8 cellular contexts compared by ENCODE assay signal in genomic region chr9:128361981-128362646, GRCh38. TPM values are rescaled to one million over a fixed set of nuclear protein-coding genes. Genes with fewer than 3 reads are reported as not detected.
DNase-seq lines count a peak whose midpoint lies in the region; TF ChIP-seq lines count a peak whose summit lies in the region.

No MANE protein-coding gene starts in this region.

- peak; percentile 86 for TF ChIP-seq CTCF in OCI-LY3 (IDR thresholded peaks at IDR 0.05; ENCODE audit: low read depth, low read length)

- H3K27me3 ChIP-seq in HUES6 (ENCODE audit: control insufficient read depth, insufficient read depth, low read length) (peaks cover 49% of the 10 kb centered on the region), OCI-LY3 (ENCODE audit: low read depth, low read length) (no peaks in the 10 kb centered on the region), esophagus (ENCODE audit: control insufficient read depth in 1 of 2, insufficient read depth in 2 of 2, low read length in 2 of 2) (no peaks in the 10 kb centered on the region), muscle layer of colon (ENCODE audit: control insufficient read depth in 1 of 2, insufficient read depth in 2 of 2, low read length in 2 of 2) (no peaks in the 10 kb centered on the region)

- WGBS in esophagus, 2 donors, result 7 to 8% methylated on average over 20 of the region's 20 CpGs

- H3K9ac ChIP-seq in HUES6 (ENCODE audit: low read length) (no peak overlapping the region), OCI-LY3 (ENCODE audit: low read length) (peak overlapping the region; percentile 44), muscle layer of colon (ENCODE audit: low read length) (peak overlapping the region; percentile 32)

- no peaks in the 10 kb centered on the region for H3K79me2 ChIP-seq in OCI-LY3 (ENCODE audit: low read length)

- peak overlapping the region; percentile 74 for H3K4me2 ChIP-seq in OCI-LY3 (ENCODE audit: low read length)

- H3K4me3 ChIP-seq in HUES6 (ENCODE audit: low read depth, low read length) (peak overlapping the region; percentile 22; the same call in 1 of the 2 replicates), OCI-LY3 (ENCODE audit: low read length) (peak overlapping the region; percentile 74), esophagus (ENCODE audit: low read depth in 1 of 2, low read length in 2 of 2) (peak overlapping the region; percentile 40 to 48), muscle layer of colon (ENCODE audit: low read depth in 1 of 2, low read length in 2 of 2) (peak overlapping the region; percentile 22 to 66)

- no peaks in the 10 kb centered on the region for H3K9me3 ChIP-seq in HUES6 (ENCODE audit: control insufficient read depth, insufficient read depth, low read depth, low read length)
- no peaks in the 10 kb centered on the region for H3K9me3 ChIP-seq in OCI-LY3 (ENCODE audit: insufficient read depth, low read length)
- H3K9me3 ChIP-seq in esophagus (ENCODE audit: control insufficient read depth in 2 of 2, insufficient read depth in 1 of 2, low read depth in 1 of 2, low read length in 1 of 2), result no peaks in the 10 kb centered on the region
- H3K9me3 ChIP-seq in muscle layer of colon (ENCODE audit: low read length), result no peaks in the 10 kb centered on the region

- no peak overlapping the region for H3K27ac ChIP-seq in HUES6 (ENCODE audit: low read depth, low read length)
- no peak overlapping the region for H3K27ac ChIP-seq in OCI-LY3 (ENCODE audit: low read length)
- peak overlapping the region; percentile 52 to 73 for H3K27ac ChIP-seq in esophagus (ENCODE audit: low read depth in 2 of 2, low read length in 1 of 2)
- H3K27ac ChIP-seq in muscle layer of colon (ENCODE audit: low read depth, low read length), result no peak overlapping the region

- DNase-seq in AG20443 (ENCODE audit: low spot score) (peak; percentile 91), GM19238 (ENCODE audit: insufficient read length, low spot score) (peak; percentile 82)
- DNase-seq in activated T-cell treated with anti-CD3 and anti-CD28 coated beads, Interleukin-2, amount 50 U/mL, for 1 hour, result peak; percentile 73
- DNase-seq in stimulated activated CD8-positive, alpha-beta memory T cell treated with anti-CD3 and anti-CD28 coated beads, Interleukin-7, amount 100 ng/mL, for 4 hours (ENCODE audit: low read depth in 2 of 2), result peak; percentile 36 to 41

- H3K4me1 ChIP-seq in HUES6 (ENCODE audit: control insufficient read depth, insufficient read depth, low read length) (peaks cover 30% of the 10 kb centered on the region), OCI-LY3 (ENCODE audit: low read length) (peaks cover 12% of the 10 kb centered on the region), esophagus (ENCODE audit: control insufficient read depth in 2 of 2, insufficient read depth in 2 of 2, low read length in 1 of 2) (peaks cover 3 to 9% of the 10 kb centered on the region in 2 donors), muscle layer of colon (ENCODE audit: insufficient read depth, low read length) (peaks cover 26% of the 10 kb centered on the region)

- H4K20me1 ChIP-seq in OCI-LY3 (ENCODE audit: insufficient read depth, low read length), result no peaks in the 10 kb centered on the region

- no peaks in the 10 kb centered on the region; the same call in 1 of the 2 replicates for H3K36me3 ChIP-seq in HUES6 (ENCODE audit: control insufficient read depth, insufficient read depth, low read length)
- no peaks in the 10 kb centered on the region for H3K36me3 ChIP-seq in OCI-LY3 (replicated peaks; ENCODE audit: low read depth, low read length)
- peaks cover 0 to 10% of the 10 kb centered on the region in 2 donors for H3K36me3 ChIP-seq in esophagus (ENCODE audit: control insufficient read depth in 2 of 2, insufficient read depth in 2 of 2, low read length in 1 of 2)
- no peaks in the 10 kb centered on the region for H3K36me3 ChIP-seq in muscle layer of colon (ENCODE audit: insufficient read depth, low read length)

- H2AFZ ChIP-seq in OCI-LY3 (ENCODE audit: low read depth, low read length), result peak overlapping the region; percentile 64; the same call in 1 of the 2 replicates

RNA-seq across cellular contexts. Expression of gene URM1, which starts 9.1 kb away (rescaled TPM):
- polyA plus RNA-seq in esophagus, result 10 to 100 TPM; 18.7 to 42.2 TPM

RNA-seq across cellular contexts. Expression of gene SLC27A4, which starts 21.8 kb away (rescaled TPM):
- polyA plus RNA-seq in esophagus, result 10 to 100 TPM; 65.2 to 69.2 TPM

RNA-seq across cellular contexts. Expression of gene COQ4, which starts 39.5 kb away (rescaled TPM):
- 10 to 100 TPM; 63.2 to 73.6 TPM for polyA plus RNA-seq in esophagus

RNA-seq across cellular contexts. Expression of gene TRUB2, which starts 39.9 kb away (rescaled TPM):
- polyA plus RNA-seq in esophagus, result 10 to 100 TPM; 12.5 to 18.8 TPM

RNA-seq across cellular contexts. Expression of gene CERCAM, which starts 58.5 kb away (rescaled TPM):
- 1 to 10 TPM; 7.2 to 9.6 TPM for polyA plus RNA-seq in esophagus

Comparison
In these comparisons a context has a peak if more than half of its experiments do, and no peak if none do; other contexts are left out.
1. DNase-seq: peak in every context shown above with its lines; median percentile 91 in AG20443; 82 in GM19238; 73 in activated T-cell treated with anti-CD3 and anti-CD28 coated beads, Interleukin-2, amount 50 U/mL, for 1 hour; 38 in stimulated activated CD8-positive, alpha-beta memory T cell treated with anti-CD3 and anti-CD28 coated beads, Interleukin-7, amount 100 ng/mL, for 4 hours.
2. H3K27ac ChIP-seq: peak in esophagus (2 of 2); none in HUES6 (single experiment), OCI-LY3 (single experiment) and muscle layer of colon (single experiment).
3. H3K4me3 ChIP-seq: peak in every context shown above with its lines; median percentile 74 in OCI-LY3; 44 in esophagus; 44 in muscle layer of colon; 22 in HUES6.